In the genomic region with DNA sequence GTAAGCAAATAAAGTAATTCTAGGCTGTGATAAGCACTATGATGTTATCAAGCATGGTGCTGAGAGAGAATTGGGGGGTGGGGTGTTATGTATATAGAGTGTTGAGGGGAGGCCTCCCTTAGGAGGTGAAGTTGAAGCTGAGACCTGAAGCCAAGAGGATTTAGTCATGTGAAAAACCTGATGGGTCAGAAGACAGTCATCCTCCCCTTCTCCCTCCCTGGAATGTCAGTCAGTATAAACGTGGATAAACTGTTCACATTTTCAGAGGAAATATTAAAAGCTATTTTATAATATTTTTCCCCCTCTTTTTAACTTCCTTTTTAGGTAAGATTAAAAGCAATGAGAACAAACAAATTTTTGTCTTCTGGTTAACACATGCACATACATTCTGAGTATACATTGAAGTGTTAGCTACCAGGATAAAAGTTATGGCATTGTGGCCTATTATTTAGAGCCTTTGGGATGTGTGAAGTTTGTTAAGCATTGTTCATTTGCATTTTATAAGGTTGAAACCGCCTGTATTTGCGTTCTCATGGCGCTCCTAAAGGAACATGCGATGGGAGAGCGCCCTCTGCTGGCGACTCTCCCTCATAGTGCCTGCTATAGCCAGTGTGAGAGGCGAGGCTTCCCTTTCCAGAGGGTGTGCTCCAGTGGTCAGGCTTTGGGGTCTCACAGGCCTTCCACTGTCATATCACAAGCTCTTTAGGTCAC, we compare ENCODE assay signal across 8 cellular contexts. TPM values are rescaled to one million over a fixed set of nuclear protein-coding genes. Genes with fewer than 3 reads are reported as not detected.
A peak's percentile ranks its signal among the peaks of the same experiment; 100 is the strongest.
DNase-seq lines count a peak whose midpoint lies in the region; ATAC-seq, FAIRE-seq and TF ChIP-seq lines count a peak whose summit lies in the region.

No MANE protein-coding gene starts in this region.

- POLR2A ChIA-PET in activated CD4-positive, alpha-beta T cell treated with anti-CD3 and anti-CD28 coated beads, Interleukin-2, amount 10 ng/mL, durations not matched to agents 7 days and 5 days (lab: Charles Lee): no interaction called here
- POLR2A ChIA-PET in HepG2 (lab: Yijun Ruan, JAX): interaction anchor here (1.0 to 6.6 kb wide), 12 partner anchors 9 to 121 kb away, joined by 3 to 163 read pairs (median 8); a partner anchor contains a TSS

- H3K4me1 Mint-ChIP-seq in activated CD4-positive, alpha-beta T cell treated with anti-CD3 and anti-CD28 coated beads, Interleukin-2, amount 10 ng/mL, durations not matched to agents 7 days and 5 days: peaks cover 31% of the 10 kb centered on the region

- no peaks in the 10 kb centered on the region for H3K79me2 ChIP-seq in HepG2 (ENCODE audit: insufficient read depth, low read length)

- intact Hi-C loops in HepG2 (cut with micrococcal nuclease; ENCODE audit: unreplicated experiment): loop anchor here (1.0 to 2.0 kb wide), 4 partner anchors 20 to 172 kb away; a partner anchor contains a TSS

- no TSS peak for BruUV-seq in HepG2 (replicated peaks; lab: Mats Ljungman, UMichigan)

- H3K36me3 Mint-ChIP-seq in activated CD4-positive, alpha-beta T cell treated with anti-CD3 and anti-CD28 coated beads, Interleukin-2, amount 10 ng/mL, durations not matched to agents 7 days and 5 days (ENCODE audit: low read depth): peaks cover 14% of the 10 kb centered on the region

- no peaks in the 10 kb centered on the region for H3K27me3 Mint-ChIP-seq in activated CD4-positive, alpha-beta T cell treated with anti-CD3 and anti-CD28 coated beads, Interleukin-2, amount 10 ng/mL, durations not matched to agents 7 days and 5 days

- TF ChIP-seq CTCF in coronary artery (IDR thresholded peaks at IDR 0.05) (peak; percentile 75), HepG2 (CRISPR knock-in tag; IDR thresholded peaks at IDR 0.05) (peak; percentile 99)

- no peak for TF ChIP-seq POLR2A in HepG2 (IDR thresholded peaks at IDR 0.05; ENCODE audit: insufficient read depth in 1 of 2, low read depth in 2 of 2, low read length in 2 of 2)

- ATAC-seq in HG02798 (IDR thresholded peaks at IDR 0.05; ENCODE audit: poor library complexity, unreplicated experiment) (peak; percentile 72), HepG2 (peak; percentile 94), HG03457 (IDR thresholded peaks at IDR 0.05; ENCODE audit: unreplicated experiment) (no peak)

- no peak overlapping the region for H3K4me3 ChIP-seq in coronary artery
- H3K4me3 ChIP-seq in HepG2 (replicated peaks in 1 of 3; ENCODE audit: insufficient read depth in 1 of 3, low read depth in 2 of 3, low read length in 3 of 3): peak overlapping the region in 1 of 3 experiments; percentile 61; a peak in 1 of 6 replicates

- H3K4me3 Mint-ChIP-seq in activated CD4-positive, alpha-beta T cell treated with anti-CD3 and anti-CD28 coated beads, Interleukin-2, amount 10 ng/mL, durations not matched to agents 7 days and 5 days: no peak overlapping the region

- TF ChIP-seq EP300 in HepG2 (IDR thresholded peaks at IDR 0.05; ENCODE audit: low read depth in 2 of 2, low read length in 2 of 2) (no peak), HepG2 (CRISPR knock-in tag; IDR thresholded peaks at IDR 0.05; ENCODE audit: borderline replicate concordance) (no peak)

- no peaks in the 10 kb centered on the region for H3K9me3 Mint-ChIP-seq in activated CD4-positive, alpha-beta T cell treated with anti-CD3 and anti-CD28 coated beads, Interleukin-2, amount 10 ng/mL, durations not matched to agents 7 days and 5 days

- DNase-seq in DMS53 (lab: John Stamatoyannopoulos, UW): peak; percentile 82
- DNase-seq in NCI-H460 (ENCODE audit: extremely low read depth, low read depth): peak; percentile 63
- peak; percentile 85 for DNase-seq in activated CD4-positive, alpha-beta T cell treated with anti-CD3 and anti-CD28 coated beads, Interleukin-2, amount 10 ng/mL, durations not matched to agents 7 days and 5 days
- peak; percentile 79 for DNase-seq in coronary artery (ENCODE audit: low spot score)
- peak; percentile 81 for DNase-seq in HepG2 (ENCODE audit: low spot score)
- peak; percentile 74 for DNase-seq in stimulated activated CD4-positive, alpha-beta T cell treated with anti-CD3 and anti-CD28 coated beads, Interleukin-2, amount 100 ng/mL, for 4 hours (ENCODE audit: low read depth)

- H3K4me2 ChIP-seq in HepG2 (ENCODE audit: low read depth, low read length): peak overlapping the region; percentile 90

- H3K27me3 ChIP-seq in HepG2 (ENCODE audit: control insufficient read depth in 1 of 2, insufficient read depth in 2 of 2, low read length in 2 of 2): no peaks in the 10 kb centered on the region

- FAIRE-seq in HepG2 (lab: Jason Lieb, UNC): peak; percentile 68

- in situ Hi-C loops in HepG2 (cut with HindIII; ENCODE audit: extremely low pct_ligation_motif_present, low pct_unique_long_range_greater_than_20kb): loop anchor here (5.0 kb wide), 1 partner anchor 68 kb away; a partner anchor contains a TSS

- 3% methylated on average over 8 of the region's 8 CpGs for WGBS in HepG2 (ENCODE audit: low lambda C conversion rate)

- no peak overlapping the region for H2AFZ ChIP-seq in HepG2 (ENCODE audit: low read length)

- no peaks in the 10 kb centered on the region for H4K20me1 ChIP-seq in HepG2 (ENCODE audit: insufficient read depth, low read length)

- H3K27ac ChIP-seq in coronary artery: peak overlapping the region in 1 of 2 donors; percentile 21
- peak overlapping the region; percentile 90 for H3K27ac ChIP-seq in HepG2 (ENCODE audit: extremely low read length, insufficient read depth, low read length)

- peak; percentile 97 for TF ChIP-seq RAD21 in HepG2 (CRISPR knock-in tag; IDR thresholded peaks at IDR 0.05)

- peak overlapping the region; percentile 74 for H3K9ac ChIP-seq in HepG2 (ENCODE audit: insufficient read depth, low read depth, low read length)

- no peaks in the 10 kb centered on the region for H3K9me3 ChIP-seq in HepG2 (ENCODE audit: low read length)

- peak overlapping the region; percentile 47 for H3K27ac Mint-ChIP-seq in activated CD4-positive, alpha-beta T cell treated with anti-CD3 and anti-CD28 coated beads, Interleukin-2, amount 10 ng/mL, durations not matched to agents 7 days and 5 days

- H3K4me1 ChIP-seq in HepG2 (ENCODE audit: insufficient read depth, low read length): peaks cover 34% of the 10 kb centered on the region

- H3K36me3 ChIP-seq in HepG2 (replicated peaks in 1 of 2; ENCODE audit: control insufficient read depth in 1 of 2, insufficient read depth in 2 of 2, low read length in 2 of 2): peaks cover 5 to 25% of the 10 kb centered on the region in 2 experiments

- CTCF ChIA-PET in activated CD4-positive, alpha-beta T cell treated with anti-CD3 and anti-CD28 coated beads, Interleukin-2, amount 10 ng/mL, durations not matched to agents 7 days and 5 days (lab: Charles Lee): interaction anchor here (0.5 to 5.9 kb wide), 19 partner anchors 9 to 1597 kb away, joined by 3 to 45 read pairs (median 4); a partner anchor contains a TSS
- CTCF ChIA-PET in HepG2 (lab: Yijun Ruan, JAX; ENCODE audit: low intra/inter-chr PET ratio, low total read pairs): interaction anchor here (1.3 to 2.5 kb wide), 4 partner anchors 19 to 146 kb away, joined by 4 to 52 read pairs (median 9); a partner anchor contains a TSS

TF ChIP-seq in HepG2, 621 proteins besides CTCF, POLR2A, EP300 and RAD21 (continues in another document):
- no peak for TF ChIP-seq EEA1 (CRISPR knock-in tag; IDR thresholded peaks at IDR 0.05; ENCODE audit: borderline replicate concordance)
- peak in 1 of 2 experiments; percentile 70; a peak in 1 of 4 replicates for TF ChIP-seq KLF16 (CRISPR knock-in tag; IDR thresholded peaks at IDR 0.05)
- TF ChIP-seq ZNF543 (CRISPR knock-in tag; IDR thresholded peaks at IDR 0.05): no peak
- peak; percentile 30; the same call in 1 of the 2 replicates for TF ChIP-seq WIZ (CRISPR knock-in tag; IDR thresholded peaks at IDR 0.05)
- TF ChIP-seq SMC3 (IDR thresholded peaks at IDR 0.05; ENCODE audit: low read length): peak; percentile 91
- peak; percentile 49 for TF ChIP-seq XRCC5 (optimal IDR thresholded peaks at IDR 0.05; ENCODE audit: low read length)

RNA-seq across cellular contexts. Expression of a gene that starts 35.4 kb away (rescaled TPM):
- 0.55 and 0.89 TPM in 2 replicates for total RNA-seq in NCI-H460 (2014; rRNA removed; shearing (Covaris generic))
- 1.3 and 2.2 TPM in 2 replicates for polyA plus RNA-seq in NCI-H460 (2014; cell fraction: nucleus; rRNA removed)
- 10 to 100 TPM; 29.3 to 29.9 TPM for total RNA-seq in activated CD4-positive, alpha-beta T cell treated with anti-CD3 and anti-CD28 coated beads, Interleukin-2, amount 10 ng/mL, durations not matched to agents 7 days and 5 days
- total RNA-seq in HepG2 (2016; rRNA removed; fragmentation: Illumina TruSeq; extraction: Trizol): 12.7 and 17.8 TPM in 2 replicates
- total RNA-seq in HepG2 (2016; cell fraction: cytosol; rRNA removed; fragmentation: Illumina TruSeq; extraction: Trizol; ENCODE audit: low read depth): 6.7 and 7.7 TPM in 2 replicates
- total RNA-seq in HepG2 (2016; cell fraction: insoluble cytoplasmic fraction; rRNA removed; fragmentation: Illumina TruSeq; extraction: Trizol): 13.2 and 13.6 TPM in 2 replicates
- total RNA-seq in HepG2 (2016; cell fraction: membrane; rRNA removed; fragmentation: Illumina TruSeq; extraction: Trizol): 16.3 and 17.8 TPM in 2 replicates
- total RNA-seq in HepG2 (2016; cell fraction: nucleus; rRNA removed; fragmentation: Illumina TruSeq; extraction: Trizol): 12.2 and 12.8 TPM in 2 replicates
- polyA plus RNA-seq in HepG2 (2011; rRNA removed): 43.4 and 48.6 TPM in 2 replicates
- polyA plus RNA-seq in HepG2 (2011; cell fraction: cytosol; rRNA removed): 29.8 and 31.4 TPM in 2 replicates
- 203 and 226 TPM in 2 replicates for polyA plus RNA-seq in HepG2 (2011; cell fraction: nucleus; rRNA removed)
- 27.9 and 35.1 TPM in 2 replicates for polyA plus RNA-seq in HepG2 (2012)
- 19.7 and 23.2 TPM in 2 replicates for polyA plus RNA-seq in HepG2 (2016; cell fraction: cytosol; fragmentation: Illumina TruSeq; extraction: Trizol; ENCODE audit: low read depth)
- 26.4 and 34.1 TPM in 2 replicates for polyA plus RNA-seq in HepG2 (2016; cell fraction: insoluble cytoplasmic fraction; fragmentation: Illumina TruSeq; extraction: Trizol; ENCODE audit: low read depth)
- polyA plus RNA-seq in HepG2 (2016; cell fraction: membrane; fragmentation: Illumina TruSeq; extraction: Trizol; ENCODE audit: low read depth): 27.6 and 29.3 TPM in 2 replicates
- polyA plus RNA-seq in HepG2 (2016; cell fraction: nucleus; fragmentation: Illumina TruSeq; extraction: Trizol; ENCODE audit: insufficient read depth, low read depth): 36.0 and 42.2 TPM in 2 replicates
- 3.1 and 49.1 TPM in 2 replicates for polyA minus RNA-seq in HepG2 (2011; rRNA and poly(A)+ RNA removed; ENCODE audit: low replicate concordance)
- polyA minus RNA-seq in HepG2 (2011; cell fraction: cytosol; rRNA and poly(A)+ RNA removed): 16.3 and 18.6 TPM in 2 replicates
- polyA minus RNA-seq in HepG2 (2011; cell fraction: nucleus; rRNA and poly(A)+ RNA removed): 30.6 and 42.0 TPM in 2 replicates
